6 cellular contexts compared by ENCODE assay signal in genomic region chr17:36121099-36121498, GRCh38. TPM values are rescaled to one million over a fixed set of nuclear protein-coding genes. Genes with fewer than 3 reads are reported as not detected.
"Had no signal": no experiment of that assay in that cellular context is flagged by ENCODE, and none has a peak within 500 bp of the region (broad histone marks: within the 10 kb centered on the region; RNA-seq: fewer than 3 reads in every experiment).

No MANE protein-coding gene starts in this region.

RNA-seq across cellular contexts. Expression of gene CCL4, which starts 17.5 kb away (rescaled TPM):
- total RNA-seq: GM23338, H1, H9, HepG2, HFFc6, HT1080 had no signal

RNA-seq across cellular contexts. Expression of gene CCL3, which starts 31.2 kb away (rescaled TPM):
- total RNA-seq: GM23338, H1, H9, HepG2, HFFc6, HT1080 had no signal

RNA-seq across cellular contexts. Expression of gene TBC1D3B, which starts 55.3 kb away (rescaled TPM):
- total RNA-seq: HT1080 had no signal

RNA-seq across cellular contexts. Expression of gene CCL18, which starts 57.0 kb away (rescaled TPM):
- total RNA-seq: GM23338, H1, H9, HepG2, HFFc6, HT1080 had no signal
